Comparison of ENCODE assay signal across 8 cellular contexts in the genomic region with DNA sequence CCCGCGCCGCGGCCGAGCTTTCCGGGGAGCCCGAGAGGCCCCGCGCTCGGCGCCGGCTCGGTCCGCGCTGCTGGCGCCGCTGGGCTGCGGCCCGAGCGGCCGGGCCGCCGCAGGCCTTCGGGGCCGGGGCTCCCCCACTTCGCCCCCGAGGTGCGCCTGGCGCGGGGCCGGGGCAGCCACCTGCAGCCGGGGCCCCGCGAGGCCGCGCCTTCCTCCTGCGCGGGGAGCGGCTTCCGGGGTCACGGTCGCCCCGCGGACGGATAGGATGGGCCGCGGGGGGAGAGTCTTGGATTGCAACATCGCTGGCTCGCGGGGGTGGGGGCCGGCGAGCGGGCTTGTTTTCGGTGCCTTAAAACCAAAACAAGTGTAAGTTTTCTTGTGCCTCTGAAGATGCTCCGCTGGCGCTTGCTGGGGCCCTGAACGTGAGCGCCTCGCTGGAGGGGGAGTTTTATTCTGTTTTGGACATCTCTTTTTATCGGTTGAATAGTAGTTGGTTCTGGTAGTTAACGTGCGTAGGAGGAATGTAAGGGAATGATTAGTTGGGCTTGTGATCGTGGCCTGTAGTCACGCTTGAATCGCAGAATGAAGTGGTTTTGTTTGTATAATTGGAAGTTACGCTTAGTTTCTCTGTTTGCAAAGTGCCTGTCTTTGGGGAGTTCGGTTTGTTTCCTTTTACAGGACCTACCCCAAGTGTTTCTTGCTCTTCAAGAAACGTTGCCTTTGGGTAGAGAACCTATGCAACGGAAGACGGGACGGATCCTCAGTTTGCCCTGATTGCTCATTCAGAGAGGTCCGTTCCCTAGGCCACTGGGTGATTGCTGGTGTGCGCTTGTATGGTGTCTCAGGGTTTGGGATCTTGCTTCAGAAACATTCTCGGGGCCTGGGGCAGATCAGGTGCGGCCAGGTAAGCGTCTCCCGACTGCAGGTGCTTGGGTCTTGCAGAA.
A peak's percentile ranks its signal among the peaks of the same experiment; 100 is the strongest.
DNase-seq lines count a peak whose midpoint lies in the region; ATAC-seq lines count a peak whose summit lies in the region.

No MANE protein-coding gene starts in this region.

- H3K4me1 Mint-ChIP-seq in memory B cell, result peaks cover 36% of the 10 kb centered on the region
- peaks cover 36% of the 10 kb centered on the region for H3K4me1 Mint-ChIP-seq in stimulated activated effector memory CD8-positive, alpha-beta T cell treated with anti-CD3 and anti-CD28 coated beads, Interleukin-12 subunit alpha, Interleukin-12 subunit beta, amount 100 ng/mL, for 72 hours

- H3K27me3 Mint-ChIP-seq in memory B cell, result no peaks in the 10 kb centered on the region

- peak; percentile 14 for ATAC-seq in HG03521 (IDR thresholded peaks at IDR 0.05; ENCODE audit: unreplicated experiment)
- peak; percentile 13 to 21 for ATAC-seq in activated CD4-positive, CD25-positive, alpha-beta regulatory T cell treated with anti-CD3 and anti-CD28 coated beads, Interleukin-2, amount 50 U/mL, for 24 hours
- ATAC-seq in memory B cell (ENCODE audit: low read depth), result peak; percentile 17
- peak; percentile 31 for ATAC-seq in stimulated activated effector memory CD8-positive, alpha-beta T cell treated with anti-CD3 and anti-CD28 coated beads, Interleukin-12 subunit alpha, Interleukin-12 subunit beta, amount 100 ng/mL, for 72 hours

- H3K36me3 Mint-ChIP-seq in memory B cell, result peaks cover 6% of the 10 kb centered on the region
- peaks cover 76% of the 10 kb centered on the region for H3K36me3 Mint-ChIP-seq in stimulated activated effector memory CD8-positive, alpha-beta T cell treated with anti-CD3 and anti-CD28 coated beads, Interleukin-12 subunit alpha, Interleukin-12 subunit beta, amount 100 ng/mL, for 72 hours

- no peaks in the 10 kb centered on the region for H3K9me3 Mint-ChIP-seq in memory B cell
- no peaks in the 10 kb centered on the region for H3K9me3 Mint-ChIP-seq in stimulated activated effector memory CD8-positive, alpha-beta T cell treated with anti-CD3 and anti-CD28 coated beads, Interleukin-12 subunit alpha, Interleukin-12 subunit beta, amount 100 ng/mL, for 72 hours

- H3K27ac Mint-ChIP-seq in memory B cell, result peak overlapping the region; percentile 91
- H3K27ac Mint-ChIP-seq in stimulated activated effector memory CD8-positive, alpha-beta T cell treated with anti-CD3 and anti-CD28 coated beads, Interleukin-12 subunit alpha, Interleukin-12 subunit beta, amount 100 ng/mL, for 72 hours, result peak overlapping the region; percentile 97

- H3K4me3 Mint-ChIP-seq in memory B cell, result peak overlapping the region; percentile 94
- peak overlapping the region; percentile 94 for H3K4me3 Mint-ChIP-seq in stimulated activated effector memory CD8-positive, alpha-beta T cell treated with anti-CD3 and anti-CD28 coated beads, Interleukin-12 subunit alpha, Interleukin-12 subunit beta, amount 100 ng/mL, for 72 hours

- peak; percentile 11 for DNase-seq in NCI-H2107 treated with DMSO at 0.1 percent for 48 hours (lab: John Stamatoyannopoulos, UW; ENCODE audit: unreplicated experiment)
- DNase-seq in NCI-H2107 (lab: John Stamatoyannopoulos, UW), result no peak
- peak; percentile 22 for DNase-seq in dedifferentiated amniotic fluid mesenchymal stem cell (ENCODE audit: extremely low spot score)
- peak in 1 of 2 donors; percentile 53 for DNase-seq in memory B cell (ENCODE audit: low spot score in 2 of 2)
- DNase-seq in stimulated activated effector memory CD8-positive, alpha-beta T cell treated with anti-CD3 and anti-CD28 coated beads, Interleukin-12 subunit alpha, Interleukin-12 subunit beta, amount 100 ng/mL, for 72 hours (ENCODE audit: low spot score in 2 of 2), result peak in 1 of 2 donors; percentile 78
- DNase-seq in NCI-H187 treated with DMSO at 0.1 percent for 48 hours (lab: John Stamatoyannopoulos, UW), result no peak

Comparison
In these comparisons a context has a peak if more than half of its experiments do, and no peak if none do; other contexts are left out.
1. DNase-seq: peak in NCI-H2107 treated with DMSO at 0.1 percent for 48 hours (single experiment) and dedifferentiated amniotic fluid mesenchymal stem cell (single experiment); none in NCI-H2107 (single experiment) and NCI-H187 treated with DMSO at 0.1 percent for 48 hours (single experiment).
2. Peak in every context shown above with its lines, with median percentiles within 50 percentile points of each other: ATAC-seq.